In the genomic region with DNA sequence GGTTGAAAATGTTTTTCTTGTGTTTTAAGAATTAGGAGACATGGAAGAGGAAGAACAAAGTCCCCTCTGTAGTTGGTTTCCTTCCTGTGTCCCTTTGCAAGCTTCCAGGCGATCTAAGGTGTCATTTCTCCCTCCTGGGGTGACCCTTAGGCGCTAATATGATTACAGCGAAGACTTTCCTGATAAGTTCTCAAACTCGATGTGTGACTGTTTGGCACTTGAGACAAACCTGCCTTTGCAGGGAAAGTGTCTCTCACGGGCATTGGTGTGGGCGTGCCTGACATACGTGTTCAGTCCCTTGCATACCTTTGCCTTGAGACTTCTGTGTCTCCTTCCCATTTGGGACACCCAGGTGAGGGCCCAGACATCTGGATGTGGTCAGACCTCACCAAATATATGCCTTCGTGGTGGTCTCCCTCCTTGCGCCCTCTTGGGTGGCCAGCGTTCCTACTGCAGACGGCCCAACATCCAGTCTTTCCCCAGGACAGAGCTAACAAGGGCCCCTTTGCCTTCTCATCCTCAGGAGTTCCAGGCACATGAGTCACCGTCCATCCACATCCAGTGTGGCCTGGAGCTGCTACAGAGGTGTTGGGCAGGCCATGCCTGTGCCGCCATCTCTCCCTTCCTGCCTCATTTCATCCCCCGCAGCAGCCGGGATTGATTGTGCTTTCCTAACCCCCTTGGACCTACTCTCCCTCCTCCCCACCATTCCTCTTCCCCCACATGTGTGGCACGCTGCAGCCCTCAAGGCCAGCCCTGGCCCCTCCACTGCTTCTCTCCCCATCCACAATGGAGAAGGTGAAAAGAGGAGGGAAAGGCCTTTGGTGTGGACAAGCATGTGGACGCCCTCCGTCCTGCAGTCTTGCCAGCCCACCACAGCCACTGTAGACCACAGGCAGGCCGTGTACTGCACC, we compare ENCODE assay signal across 1 cellular context.
TF ChIP-seq lines count a peak whose summit lies in the region.

No MANE protein-coding gene starts in this region.

TF ChIP-seq in HCT116, 20 proteins besides CTCF, POLR2A, EP300 and RAD21 (continued from another document):
- TF ChIP-seq REST (IDR thresholded peaks at IDR 0.05; ENCODE audit: low read depth) (no peak), POLR2AphosphoS5 (IDR thresholded peaks at IDR 0.05; ENCODE audit: low read depth, low read length) (no peak), EZH2 (IDR thresholded peaks at IDR 0.05) (no peak), JUND (IDR thresholded peaks at IDR 0.05) (no peak), FOSL1 (IDR thresholded peaks at IDR 0.05; ENCODE audit: low read depth) (no peak), ZFX (IDR thresholded peaks at IDR 0.05) (no peak), ELF1 (IDR thresholded peaks at IDR 0.05; ENCODE audit: borderline replicate concordance, low read depth) (no peak), TCF7L2 (IDR thresholded peaks at IDR 0.05; ENCODE audit: borderline replicate concordance, extremely low read depth, insufficient read depth, insufficient read length) (no peak), CBX3 (IDR thresholded peaks at IDR 0.05; ENCODE audit: low read depth) (no peak), ZNF274 (IDR thresholded peaks at IDR 0.05; ENCODE audit: low read depth, low read length) (no peak), ATF3 (IDR thresholded peaks at IDR 0.05) (no peak), CEBPB (IDR thresholded peaks at IDR 0.05; ENCODE audit: low read depth) (no peak), SIN3A (IDR thresholded peaks at IDR 0.05; ENCODE audit: low read depth) (no peak), YY1 (IDR thresholded peaks at IDR 0.05; ENCODE audit: extremely low read depth, insufficient replicate concordance, low read depth, low read length) (no peak)
- TF ChIP-seq, protein P1, sequence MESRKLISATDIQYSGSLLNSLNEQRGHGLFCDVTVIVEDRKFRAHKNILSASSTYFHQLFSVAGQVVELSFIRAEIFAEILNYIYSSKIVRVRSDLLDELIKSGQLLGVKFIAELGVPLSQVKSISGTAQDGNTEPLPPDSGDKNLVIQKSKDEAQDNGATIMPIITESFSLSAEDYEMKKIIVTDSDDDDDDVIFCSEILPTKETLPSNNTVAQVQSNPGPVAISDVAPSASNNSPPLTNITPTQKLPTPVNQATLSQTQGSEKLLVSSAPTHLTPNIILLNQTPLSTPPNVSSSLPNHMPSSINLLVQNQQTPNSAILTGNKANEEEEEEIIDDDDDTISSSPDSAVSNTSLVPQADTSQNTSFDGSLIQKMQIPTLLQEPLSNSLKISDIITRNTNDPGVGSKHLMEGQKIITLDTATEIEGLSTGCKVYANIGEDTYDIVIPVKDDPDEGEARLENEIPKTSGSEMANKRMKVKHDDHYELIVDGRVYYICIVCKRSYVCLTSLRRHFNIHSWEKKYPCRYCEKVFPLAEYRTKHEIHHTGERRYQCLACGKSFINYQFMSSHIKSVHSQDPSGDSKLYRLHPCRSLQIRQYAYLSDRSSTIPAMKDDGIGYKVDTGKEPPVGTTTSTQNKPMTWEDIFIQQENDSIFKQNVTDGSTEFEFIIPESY (IDR thresholded peaks at IDR 0.05; ENCODE audit: extremely low read depth, insufficient replicate concordance, low read length) = no peak
